1 cellular context compared by ENCODE assay signal in genomic region chr7:233456-234035, GRCh38.
TF ChIP-seq lines count a peak whose summit lies in the region.

No MANE protein-coding gene starts in this region.

TF ChIP-seq in H1, 55 proteins besides CTCF, POLR2A, EP300 and RAD21:
- TF ChIP-seq GTF2F1 (IDR thresholded peaks at IDR 0.05; ENCODE audit: borderline replicate concordance, low read depth, low read length): no peak
- no peak for TF ChIP-seq SP1 (IDR thresholded peaks at IDR 0.05; ENCODE audit: low read depth, low read length)
- no peak for TF ChIP-seq SIX5 (IDR thresholded peaks at IDR 0.05; ENCODE audit: low read depth, low read length)
- TF ChIP-seq JUND (IDR thresholded peaks at IDR 0.05; ENCODE audit: low read length): no peak
- no peak for TF ChIP-seq CEBPB (IDR thresholded peaks at IDR 0.05; ENCODE audit: low read depth, low read length)
- no peak for TF ChIP-seq CBX8 (IDR thresholded peaks at IDR 0.05; ENCODE audit: borderline replicate concordance, low read depth, low read length)
- no peak for TF ChIP-seq FOSL1 (IDR thresholded peaks at IDR 0.05; ENCODE audit: insufficient read depth, low read depth, low read length)
- no peak for TF ChIP-seq MAFK (IDR thresholded peaks at IDR 0.05; ENCODE audit: low read depth, low read length)
- TF ChIP-seq TAF7 (optimal IDR thresholded peaks at IDR 0.05; ENCODE audit: borderline replicate concordance, low read depth, low read length): no peak
- TF ChIP-seq KDM4A (IDR thresholded peaks at IDR 0.05; ENCODE audit: low read depth, low read length, severe bottlenecking): no peak
